Comparison of ENCODE assay signal across 21 cellular contexts in the genomic region with DNA sequence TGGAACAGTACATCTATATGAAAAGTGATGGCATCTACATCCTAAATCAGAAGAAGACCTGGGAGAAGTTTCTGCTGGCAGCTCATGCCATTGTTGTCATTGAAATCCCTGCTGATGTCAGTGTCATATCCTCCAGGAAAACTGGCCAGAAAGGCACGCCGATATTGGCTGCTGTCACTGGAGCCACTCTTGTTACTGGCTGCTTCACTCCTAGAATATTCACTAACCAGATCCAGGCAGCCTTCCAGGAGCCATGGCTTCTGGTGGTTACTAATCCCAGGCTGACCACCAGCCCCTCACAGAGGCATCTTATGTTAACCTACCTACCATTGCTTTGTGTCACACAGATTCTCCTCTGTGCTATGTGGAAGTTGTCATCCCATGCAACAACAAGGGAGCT. TPM values are rescaled to one million over a fixed set of nuclear protein-coding genes. Genes with fewer than 3 reads are reported as not detected.
DNase-seq lines count a peak whose midpoint lies in the region; ATAC-seq and TF ChIP-seq lines count a peak whose summit lies in the region.
"Had no signal": no experiment of that assay in that cellular context is flagged by ENCODE, and none has a peak within 500 bp of the region (broad histone marks: within the 10 kb centered on the region; RNA-seq: fewer than 3 reads in every experiment).

No MANE protein-coding gene starts in this region.

- no peaks in the 10 kb centered on the region for H3K4me1 Mint-ChIP-seq in activated T-helper 17 cell treated with anti-CD3 and anti-CD28 coated beads, Interleukin-2, amount 50 U/mL, for 72 hours
- H3K4me1 Mint-ChIP-seq: CD4-positive, alpha-beta memory T cell; GM23338; IgD-negative memory B cell had no signal

- H3K27ac Mint-ChIP-seq in activated T-helper 17 cell treated with anti-CD3 and anti-CD28 coated beads, Interleukin-2, amount 50 U/mL, for 72 hours, result no peak overlapping the region
- H3K27ac Mint-ChIP-seq: CD4-positive, alpha-beta memory T cell; GM23338; IgD-negative memory B cell had no signal

- H3K9me3 Mint-ChIP-seq in activated T-helper 17 cell treated with anti-CD3 and anti-CD28 coated beads, Interleukin-2, amount 50 U/mL, for 72 hours, result no peaks in the 10 kb centered on the region
- H3K9me3 Mint-ChIP-seq: CD4-positive, alpha-beta memory T cell; GM23338; IgD-negative memory B cell had no signal

- no peaks in the 10 kb centered on the region for H3K36me3 ChIP-seq in sigmoid colon
- H3K36me3 ChIP-seq: BE2C had no signal

- WGBS in sigmoid colon, 2 donors, result 79 to 89% methylated on average over 2 of the region's 2 CpGs

- H3K36me3 Mint-ChIP-seq in activated T-helper 17 cell treated with anti-CD3 and anti-CD28 coated beads, Interleukin-2, amount 50 U/mL, for 72 hours (ENCODE audit: low read depth), result no peaks in the 10 kb centered on the region
- H3K36me3 Mint-ChIP-seq: CD4-positive, alpha-beta memory T cell had no signal

- H3K4me3 ChIP-seq in sigmoid colon, result no peak overlapping the region
- H3K4me3 ChIP-seq: GM23338 had no signal

- H3K27me3 ChIP-seq in sigmoid colon, result no peaks in the 10 kb centered on the region
- H3K27me3 ChIP-seq: BE2C had no signal

- TF ChIP-seq EP300 in sigmoid colon (IDR thresholded peaks at IDR 0.05), result no peak

- H3K4me3 Mint-ChIP-seq in activated T-helper 17 cell treated with anti-CD3 and anti-CD28 coated beads, Interleukin-2, amount 50 U/mL, for 72 hours, result no peak overlapping the region
- H3K4me3 Mint-ChIP-seq: CD4-positive, alpha-beta memory T cell; GM23338; IgD-negative memory B cell had no signal

- TF ChIP-seq CTCF in sigmoid colon (IDR thresholded peaks at IDR 0.05), result no peak

- no peak for TF ChIP-seq POLR2A in sigmoid colon (IDR thresholded peaks at IDR 0.05)

- H3K9me3 ChIP-seq in sigmoid colon, result no peaks in the 10 kb centered on the region
- H3K9me3 ChIP-seq: BE2C had no signal

- peaks cover 32% of the 10 kb centered on the region for H3K27me3 Mint-ChIP-seq in activated T-helper 17 cell treated with anti-CD3 and anti-CD28 coated beads, Interleukin-2, amount 50 U/mL, for 72 hours

- H3K27ac ChIP-seq in sigmoid colon, result no peak overlapping the region
- H3K27ac ChIP-seq: 22Rv1, C4-2B had no signal

- H3K4me1 ChIP-seq in sigmoid colon, result no peaks in the 10 kb centered on the region
- H3K4me1 ChIP-seq: BE2C had no signal

- intact Hi-C loops in sigmoid colon (cut with DNase I), result no loop called here

- ATAC-seq in activated T-helper 17 cell treated with anti-CD3 and anti-CD28 coated beads, Interleukin-2, amount 50 U/mL, for 72 hours (replicated peaks), result no peak
- ATAC-seq: GM23338 had no signal

- DNase-seq in AG08395 (ENCODE audit: low spot score), result peak; percentile 32
- DNase-seq in HT1080 (ENCODE audit: low read depth), result peak; percentile 11
- DNase-seq in dedifferentiated amniotic fluid mesenchymal stem cell (ENCODE audit: extremely low spot score), result peak; percentile 0
- peak; percentile 16 for DNase-seq in putamen (ENCODE audit: low spot score)
- DNase-seq in sigmoid colon, result no peak
- no peak for DNase-seq in D341Med (ENCODE audit: low spot score)
- DNase-seq in cerebellar cortex (ENCODE audit: low spot score), result no peak
- DNase-seq: BE2C; CD4-positive, alpha-beta memory T cell; DMS153; DND-41; GDM1; H7; KG1 had no signal

RNA-seq across cellular contexts. Expression of gene MTX2, which starts 27.0 kb away (rescaled TPM):
- total RNA-seq in HT1080 (2014; rRNA removed; shearing (Covaris generic)), result 133 and 153 TPM in 2 replicates
- polyA plus RNA-seq in HT1080 (2015; cell fraction: cytosol; rRNA removed), result 54.8 and 64.4 TPM in 2 replicates
- polyA plus RNA-seq in HT1080 (2015; cell fraction: nucleus; rRNA removed), result 34.9 and 35.3 TPM in 2 replicates
- 10 to 100 TPM; 34.5 to 49.5 (median 38.8) TPM for total RNA-seq in sigmoid colon
- 10 to 100 TPM; 45.8 to 66.8 (median 59.5) TPM for polyA plus RNA-seq in sigmoid colon
- total RNA-seq in activated T-helper 17 cell treated with anti-CD3 and anti-CD28 coated beads, Interleukin-2, amount 50 U/mL, for 72 hours, result 10 to 100 TPM; 21.4 to 22.0 TPM

RNA-seq across cellular contexts. Expression of gene HOXD1, which starts 53.7 kb away (rescaled TPM):
- not detected in 2 replicates for total RNA-seq in HT1080 (2014; rRNA removed; shearing (Covaris generic))
- 0.07 and 0.12 TPM in 2 replicates for polyA plus RNA-seq in HT1080 (2015; cell fraction: cytosol; rRNA removed)
- 0.23 and 0.24 TPM in 2 replicates for polyA plus RNA-seq in HT1080 (2015; cell fraction: nucleus; rRNA removed)
- total RNA-seq in sigmoid colon, result under 1 TPM in 3 of 4 donors, not detected in 1; 0.16 to 0.71 (median 0.41) TPM
- 1 to 10 TPM; 3.1 to 4.2 (median 3.6) TPM for polyA plus RNA-seq in sigmoid colon
- not detected for total RNA-seq in activated T-helper 17 cell treated with anti-CD3 and anti-CD28 coated beads, Interleukin-2, amount 50 U/mL, for 72 hours
- total RNA-seq: A673; CD4-positive, alpha-beta memory T cell; GM23338; H7; HT-29 had no signal
- polyA plus RNA-seq: CD4-positive, alpha-beta memory T cell; GM23338; IgD-negative memory B cell had no signal

Comparison
In these comparisons a context has a peak if more than half of its experiments do, and no peak if none do; other contexts are left out.
1. DNase-seq: peak in AG08395 (single experiment), HT1080 (single experiment), dedifferentiated amniotic fluid mesenchymal stem cell (single experiment) and putamen (single experiment); none in sigmoid colon (single experiment), D341Med (single experiment) and cerebellar cortex (single experiment).